ENCODE assay signal across 8 cellular contexts in genomic region chrX:101390664-101391525, GRCh38. TPM values are rescaled to one million over a fixed set of nuclear protein-coding genes. Genes with fewer than 3 reads are reported as not detected.
DNase-seq lines count a peak whose midpoint lies in the region; ATAC-seq and TF ChIP-seq lines count a peak whose summit lies in the region.

RPL36A (plus strand) TSS chrX:101391011; CDS start chrX:101391044, 33 bp downstream.

- peaks cover 0 to 32% (median 16%) of the 10 kb centered on the region in 4 donors for H3K4me1 Mint-ChIP-seq in CD4-positive, CD25-positive, alpha-beta regulatory T cell

- H3K27ac ChIP-seq in CD4-positive, CD25-positive, alpha-beta regulatory T cell (ENCODE audit: insufficient read depth, low read length, poor library complexity, severe bottlenecking) = peak within 1 kb of the TSS; percentile 80
- H3K27ac ChIP-seq in ectodermal cell (ENCODE audit: insufficient read depth, low read depth, low read length, poor library complexity, severe bottlenecking) = peak within 1 kb of the TSS; percentile 77
- peak within 1 kb of the TSS; percentile 50 to 73 for H3K27ac ChIP-seq in lung (ENCODE audit: low read depth in 1 of 2, low read length in 1 of 2)

- 0 to 1% methylated on average over 47 of the region's 47 CpGs for WGBS in ectodermal cell, 2 experiments
- 0 to 33% methylated on average over 35 to 47 of the region's 47 CpGs for WGBS in lung, 2 donors

- peak; percentile 39 for TF ChIP-seq CTCF in lung (IDR thresholded peaks at IDR 0.05; ENCODE audit: control extremely low read depth, extremely low read depth)

- no peaks in the 10 kb centered on the region for H3K9me3 ChIP-seq in CD4-positive, CD25-positive, alpha-beta regulatory T cell (ENCODE audit: control insufficient read depth in 2 of 2, low read length in 2 of 2)
- no peaks in the 10 kb centered on the region for H3K9me3 ChIP-seq in ectodermal cell (ENCODE audit: control insufficient read depth, low read length)
- H3K9me3 ChIP-seq in lung (ENCODE audit: control insufficient read depth in 2 of 2, insufficient read depth in 1 of 2, low read length in 1 of 2) = no peaks in the 10 kb centered on the region

- peak within 1 kb of the TSS; percentile 90 to 99 (median 92) for H3K4me3 Mint-ChIP-seq in CD4-positive, CD25-positive, alpha-beta regulatory T cell

- H3K36me3 Mint-ChIP-seq in CD4-positive, CD25-positive, alpha-beta regulatory T cell = no peaks in the 10 kb centered on the region

- peak within 1 kb of the TSS; percentile 75 for H3K4me3 ChIP-seq in CD4-positive, CD25-positive, alpha-beta regulatory T cell (ENCODE audit: low read depth, low read length)
- peak within 1 kb of the TSS; percentile 68 for H3K4me3 ChIP-seq in ectodermal cell (ENCODE audit: insufficient read depth, low read depth, low read length)
- H3K4me3 ChIP-seq in lung = peak within 1 kb of the TSS; percentile 60

- H3K4me1 ChIP-seq in CD4-positive, CD25-positive, alpha-beta regulatory T cell (ENCODE audit: control insufficient read depth, insufficient read depth, low read length, poor library complexity, severe bottlenecking) = peaks cover 6% of the 10 kb centered on the region
- H3K4me1 ChIP-seq in ectodermal cell (ENCODE audit: control insufficient read depth, insufficient read depth, low read length) (no peaks in the 10 kb centered on the region), lung (ENCODE audit: control insufficient read depth in 2 of 2, insufficient read depth in 2 of 2, low read length in 2 of 2) (peaks cover 0 to 4% of the 10 kb centered on the region in 2 donors)

- DNase-seq in CD4-positive, CD25-positive, alpha-beta regulatory T cell = peak; percentile 62 to 90 (median 70)
- DNase-seq in NCI-H774 (lab: John Stamatoyannopoulos, UW) (peak; percentile 77), lung (ENCODE audit: low spot score) (peak; percentile 86)
- DNase-seq in activated CD4-positive, alpha-beta T cell treated with anti-CD3 and anti-CD28 coated beads, Interleukin-2, amount 50 U/mL, for 48 hours = peak; percentile 81 to 86
- peak; percentile 50 to 72 (median 70) for DNase-seq in stimulated activated CD4-positive, alpha-beta T cell treated with anti-CD3 and anti-CD28 coated beads, TNF-alpha, amount 100 ng/mL, for 4 hours (ENCODE audit: low read depth in 3 of 3)

- peaks cover 6% of the 10 kb centered on the region for H3K36me3 ChIP-seq in CD4-positive, CD25-positive, alpha-beta regulatory T cell (ENCODE audit: control insufficient read depth, insufficient read depth, low read length)
- no peaks in the 10 kb centered on the region for H3K36me3 ChIP-seq in ectodermal cell (ENCODE audit: control insufficient read depth, insufficient read depth, low read length)
- no peaks in the 10 kb centered on the region for H3K36me3 ChIP-seq in lung (ENCODE audit: control insufficient read depth in 2 of 2, insufficient read depth in 2 of 2, low read length in 2 of 2)

- ATAC-seq in CD4-positive, CD25-positive, alpha-beta regulatory T cell (ENCODE audit: low read depth in 2 of 2) = peak; percentile 90 to 92
- ATAC-seq in GM19397 (IDR thresholded peaks at IDR 0.05; ENCODE audit: unreplicated experiment) = peak; percentile 85
- ATAC-seq in HG03571 (IDR thresholded peaks at IDR 0.05; ENCODE audit: unreplicated experiment) = peak; percentile 82
- ATAC-seq in lung (ENCODE audit: insufficient read depth, low FRiP score) = peak; percentile 85

- no peaks in the 10 kb centered on the region for H3K27me3 ChIP-seq in CD4-positive, CD25-positive, alpha-beta regulatory T cell (ENCODE audit: control insufficient read depth, insufficient read depth, low read length)
- no peaks in the 10 kb centered on the region for H3K27me3 ChIP-seq in ectodermal cell (ENCODE audit: control insufficient read depth, insufficient read depth, low read length, poor library complexity, severe bottlenecking)
- H3K27me3 ChIP-seq in lung (ENCODE audit: control insufficient read depth, insufficient read depth) = no peaks in the 10 kb centered on the region

- no peaks in the 10 kb centered on the region for H3K27me3 Mint-ChIP-seq in CD4-positive, CD25-positive, alpha-beta regulatory T cell

- H3K9me3 Mint-ChIP-seq in CD4-positive, CD25-positive, alpha-beta regulatory T cell = no peaks in the 10 kb centered on the region

- peak within 1 kb of the TSS; percentile 93 to 97 (median 95) for H3K27ac Mint-ChIP-seq in CD4-positive, CD25-positive, alpha-beta regulatory T cell

RNA-seq across cellular contexts. Expression of gene RPL36A, which starts in this region (rescaled TPM):
- 174 TPM for total RNA-seq in CD4-positive, CD25-positive, alpha-beta regulatory T cell
- polyA plus RNA-seq in CD4-positive, CD25-positive, alpha-beta regulatory T cell = 1,000 to 10,000 TPM; 1,463 to 2,189 (median 1,912) TPM
- polyA plus RNA-seq in ectodermal cell (2013, experiment 1 of 4) = 2,488 TPM
- polyA plus RNA-seq in ectodermal cell (2013, experiment 2 of 4) = 2,299 TPM
- polyA plus RNA-seq in ectodermal cell (2013, experiment 3 of 4) = 2,315 TPM
- polyA plus RNA-seq in ectodermal cell (2013, experiment 4 of 4) = 2,702 TPM
- total RNA-seq in lung = 100 to 1,000 TPM; 199 to 640 TPM
- polyA plus RNA-seq in lung = 1,000 to 10,000 TPM; 1,920 to 4,087 TPM

Comparison
In these comparisons a context has a peak if more than half of its experiments do, and no peak if none do; other contexts are left out.
1. Peak in every context shown above with its lines: DNase-seq, ATAC-seq, H3K4me3 ChIP-seq and H3K27ac ChIP-seq.